10 cellular contexts compared by ENCODE assay signal in the genomic region with DNA sequence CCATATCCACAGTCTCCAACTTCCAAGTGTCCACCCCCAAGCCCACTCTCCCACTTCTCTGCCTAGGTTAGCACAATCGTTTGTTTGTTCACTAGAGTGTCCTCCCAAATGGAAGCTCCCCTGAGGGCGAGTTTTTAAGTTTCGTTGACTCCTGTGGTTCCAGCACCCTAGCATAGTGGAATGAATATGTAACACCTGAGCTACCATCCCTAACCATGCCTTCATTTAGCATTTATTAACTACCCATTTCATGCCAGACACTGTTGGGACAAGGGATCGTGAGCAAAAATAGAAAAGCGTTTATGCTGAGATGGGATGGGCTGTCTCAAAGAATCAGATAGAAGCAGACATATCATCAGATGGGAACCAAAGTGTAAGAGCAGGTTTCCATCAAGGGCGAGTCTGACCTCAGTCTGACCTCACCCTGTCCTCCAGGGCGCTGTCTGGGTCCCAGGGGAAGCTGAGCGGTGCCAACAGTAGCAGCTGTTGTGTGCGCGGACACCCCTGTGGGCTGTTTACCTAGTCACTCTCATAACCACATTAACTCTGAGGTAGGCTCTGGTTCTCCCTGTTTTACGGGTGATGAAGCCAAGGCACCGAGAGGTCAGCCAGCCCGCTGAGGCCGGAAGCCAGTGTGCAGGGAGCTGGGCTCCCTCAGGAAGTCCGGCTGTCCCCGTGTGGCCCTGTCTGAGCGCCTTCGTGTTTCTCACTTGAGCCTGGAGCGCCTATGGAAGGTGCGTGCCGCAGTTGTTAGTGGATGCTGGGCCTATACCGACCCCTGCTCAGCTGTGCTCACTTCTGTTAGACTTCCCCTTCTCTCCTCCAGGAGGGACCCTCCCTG. TPM values are rescaled to one million over a fixed set of nuclear protein-coding genes. Genes with fewer than 3 reads are reported as not detected.
DNase-seq lines count a peak whose midpoint lies in the region; ATAC-seq and TF ChIP-seq lines count a peak whose summit lies in the region.
"Had no signal": no experiment of that assay in that cellular context is flagged by ENCODE, and none has a peak within 500 bp of the region (broad histone marks: within the 10 kb centered on the region; RNA-seq: fewer than 3 reads in every experiment).

No MANE protein-coding gene starts in this region.

- TF ChIP-seq CTCF in fibroblast of mammary gland (conservative IDR thresholded peaks at IDR 0.05; ENCODE audit: control insufficient read depth, insufficient read depth, low read depth, low read length): no peak
- TF ChIP-seq CTCF in prostate gland (IDR thresholded peaks at IDR 0.05): no peak

- peaks cover 59% of the 10 kb centered on the region for H3K4me1 ChIP-seq in prostate gland (replicated peaks)

- DNase-seq in NCI-H526 (lab: John Stamatoyannopoulos, UW) (peak; percentile 39 to 68), fibroblast of mammary gland (ENCODE audit: low read depth) (peak; percentile 45), prostate gland (ENCODE audit: low spot score) (peak; percentile 78), NCI-H2029 treated with DMSO at 0.1 percent for 48 hours (lab: John Stamatoyannopoulos, UW) (no peak), NCI-H2227 (lab: John Stamatoyannopoulos, UW; ENCODE audit: unreplicated experiment) (no peak), erythroblast (lab: John Stamatoyannopoulos, UW) (no peak)
- no peak for DNase-seq in activated effector memory CD4-positive, alpha-beta T cell treated with anti-CD3 and anti-CD28 coated beads, Interleukin-2, amount 50 U/mL, for 16 hours

- ATAC-seq in GM21619 (IDR thresholded peaks at IDR 0.05; ENCODE audit: unreplicated experiment): peak; percentile 43

- peaks cover 0 to 6% of the 10 kb centered on the region in 2 donors for H3K36me3 ChIP-seq in prostate gland

- no peak overlapping the region for H3K4me3 ChIP-seq in fibroblast of mammary gland (ENCODE audit: control insufficient read depth, low read depth, low read length)
- no peak overlapping the region for H3K4me3 ChIP-seq in prostate gland
- H3K4me3 ChIP-seq: SK-N-MC, skin epidermis had no signal

- no peaks in the 10 kb centered on the region for H3K27me3 ChIP-seq in prostate gland (replicated peaks; ENCODE audit: insufficient read depth)

- H3K9me3 ChIP-seq in prostate gland: no peaks in the 10 kb centered on the region

- peak overlapping the region; percentile 77 to 78 for H3K27ac ChIP-seq in prostate gland
- H3K27ac ChIP-seq: SK-N-MC had no signal

- WGBS in prostate gland: 40% methylated on average over 20 of the region's 22 CpGs

- TF ChIP-seq POLR2A in prostate gland (IDR thresholded peaks at IDR 0.05) (peak; percentile 10), erythroblast (IDR thresholded peaks at IDR 0.05; ENCODE audit: low read length) (no peak)

- intact Hi-C loops in prostate gland (cut with DNase I): no loop called here

RNA-seq across cellular contexts. Expression of a gene that starts 6.2 kb away (rescaled TPM):
- total RNA-seq in prostate gland: 100 to 1,000 TPM in 1 of 2 donors, 10 to 100 TPM in 1; 85.8 to 117 TPM

RNA-seq across cellular contexts. Expression of a gene that starts 42.4 kb away (rescaled TPM):
- 1 to 10 TPM in 1 of 2 donors, under 1 TPM in 1; 0.55 to 4.3 TPM for total RNA-seq in prostate gland

RNA-seq across cellular contexts. Expression of a gene that starts 44.4 kb away (rescaled TPM):
- total RNA-seq in prostate gland: 10 to 100 TPM; 57.8 to 60.4 TPM

RNA-seq across cellular contexts. Expression of a gene that starts 47.1 kb away (rescaled TPM):
- total RNA-seq in prostate gland: 10 to 100 TPM; 38.8 to 98.8 TPM

RNA-seq across cellular contexts. Expression of a gene that starts 54.0 kb away (rescaled TPM):
- total RNA-seq in prostate gland: 100 to 1,000 TPM; 114 to 203 TPM

Comparison
In these comparisons a context has a peak if more than half of its experiments do, and no peak if none do; other contexts are left out.
1. DNase-seq: peak in NCI-H526 (2 of 2), fibroblast of mammary gland (single experiment) and prostate gland (single experiment); none in NCI-H2029 treated with DMSO at 0.1 percent for 48 hours (single experiment), NCI-H2227 (single experiment), activated effector memory CD4-positive, alpha-beta T cell treated with anti-CD3 and anti-CD28 coated beads, Interleukin-2, amount 50 U/mL, for 16 hours (single experiment) and erythroblast (0 of 2).